8 cellular contexts compared by ENCODE assay signal in genomic region chr2:201258666-201258999, GRCh38. TPM values are rescaled to one million over a fixed set of nuclear protein-coding genes. Genes with fewer than 3 reads are reported as not detected.
DNase-seq lines count a peak whose midpoint lies in the region; ATAC-seq and TF ChIP-seq lines count a peak whose summit lies in the region.

No MANE protein-coding gene starts in this region.

- DNase-seq in activated naive CD4-positive, alpha-beta T cell treated with anti-CD3 and anti-CD28 coated beads, Interleukin-2, amount 10 ng/mL, durations not matched to agents 7 days and 5 days: no peak
- DNase-seq in activated naive CD4-positive, alpha-beta T cell (lab: John Stamatoyannopoulos, UW): no peak
- DNase-seq in SKM-1 (lab: John Stamatoyannopoulos, UW; ENCODE audit: unreplicated experiment) (peak; percentile 83), fibroblast of the aortic adventitia (ENCODE audit: low read depth) (no peak), skeletal muscle cell (ENCODE audit: low read depth) (no peak), NCI-H187 treated with DMSO at 0.1 percent for 48 hours (lab: John Stamatoyannopoulos, UW) (no peak)
- no peak for DNase-seq in activated effector memory CD4-positive, alpha-beta T cell treated with Interleukin-2 at 50 U/mL for 16 hours

- TF ChIP-seq CTCF in fibroblast of the aortic adventitia (IDR thresholded peaks at IDR 0.05; ENCODE audit: insufficient read depth, low read length): peak; percentile 46

- peak overlapping the region; percentile 95 for H3K27ac Mint-ChIP-seq in activated naive CD4-positive, alpha-beta T cell treated with anti-CD3 and anti-CD28 coated beads, Interleukin-2, amount 10 ng/mL, durations not matched to agents 7 days and 5 days

- no peaks in the 10 kb centered on the region for H3K9me3 Mint-ChIP-seq in activated naive CD4-positive, alpha-beta T cell treated with anti-CD3 and anti-CD28 coated beads, Interleukin-2, amount 10 ng/mL, durations not matched to agents 7 days and 5 days

- no peaks in the 10 kb centered on the region for H3K27me3 Mint-ChIP-seq in activated naive CD4-positive, alpha-beta T cell treated with anti-CD3 and anti-CD28 coated beads, Interleukin-2, amount 10 ng/mL, durations not matched to agents 7 days and 5 days

- ATAC-seq in HG03565 (IDR thresholded peaks at IDR 0.05; ENCODE audit: unreplicated experiment): no peak

- H3K4me3 ChIP-seq in fibroblast of the aortic adventitia (ENCODE audit: low read depth, low read length) (peak overlapping the region; percentile 86), skeletal muscle cell (ENCODE audit: low read depth, low read length) (peak overlapping the region; percentile 74)

- H3K4me1 Mint-ChIP-seq in activated naive CD4-positive, alpha-beta T cell treated with anti-CD3 and anti-CD28 coated beads, Interleukin-2, amount 10 ng/mL, durations not matched to agents 7 days and 5 days: peaks cover 78% of the 10 kb centered on the region

- H3K4me3 Mint-ChIP-seq in activated naive CD4-positive, alpha-beta T cell treated with anti-CD3 and anti-CD28 coated beads, Interleukin-2, amount 10 ng/mL, durations not matched to agents 7 days and 5 days: peak overlapping the region; percentile 77

- CTCF ChIA-PET in activated naive CD4-positive, alpha-beta T cell treated with anti-CD3 and anti-CD28 coated beads, Interleukin-2, amount 10 ng/mL, durations not matched to agents 7 days and 5 days (lab: Charles Lee): interaction anchor here (0.7 to 7.5 kb wide), 3 partner anchors 21 to 76 kb away, joined by 3 to 57 read pairs (median 18); partner anchors contain the start of gene CASP10

- H3K36me3 Mint-ChIP-seq in activated naive CD4-positive, alpha-beta T cell treated with anti-CD3 and anti-CD28 coated beads, Interleukin-2, amount 10 ng/mL, durations not matched to agents 7 days and 5 days: peaks cover 31% of the 10 kb centered on the region

RNA-seq across cellular contexts. Expression of gene CASP8, which starts 1.7 kb away (rescaled TPM):
- total RNA-seq in fibroblast of the aortic adventitia (ENCODE audit: low replicate concordance): 26.8 and 28.6 TPM in 2 replicates
